Comparison of ENCODE assay signal across 8 cellular contexts in the genomic region with DNA sequence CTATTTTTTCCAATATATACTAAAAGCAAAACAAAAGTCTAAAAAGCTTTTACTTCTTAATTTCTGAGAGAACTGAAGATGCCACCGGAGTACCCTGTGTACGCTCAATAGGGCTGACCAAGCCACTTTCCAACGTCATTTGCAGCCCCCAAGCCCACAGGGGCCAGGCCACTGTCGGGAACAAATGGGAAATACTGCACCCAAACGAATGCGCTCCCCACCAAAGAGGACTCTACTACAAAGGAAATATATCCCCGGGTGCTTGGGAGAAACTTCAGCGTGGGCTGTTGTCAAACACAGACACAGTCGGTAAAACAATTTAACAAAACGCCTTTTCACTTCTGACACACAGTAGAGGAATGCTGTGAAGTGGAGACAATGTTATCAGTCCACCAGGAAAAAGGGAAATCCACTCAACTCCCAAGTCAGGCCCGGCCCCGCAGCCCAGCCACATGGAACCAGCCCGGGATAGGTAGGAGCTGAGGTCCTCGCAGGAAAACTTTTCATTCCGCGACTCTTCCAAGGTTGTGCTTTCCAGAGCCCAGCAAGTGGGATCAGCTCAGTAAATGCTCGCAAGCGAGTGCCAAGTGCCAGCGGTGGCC. TPM values are rescaled to one million over a fixed set of nuclear protein-coding genes. Genes with fewer than 3 reads are reported as not detected.
DNase-seq lines count a peak whose midpoint lies in the region; ATAC-seq and TF ChIP-seq lines count a peak whose summit lies in the region.

No MANE protein-coding gene starts in this region.

- TF ChIP-seq POLR2A in NB4 (IDR thresholded peaks at IDR 0.05; ENCODE audit: extremely low read depth, insufficient read length) = no peak

- CTCF ChIA-PET in CD8-positive, alpha-beta memory T cell (lab: Charles Lee) = no interaction called here

- peaks cover 9 to 15% (median 12%) of the 10 kb centered on the region in 3 donors for H3K4me1 Mint-ChIP-seq in CD8-positive, alpha-beta memory T cell
- H3K4me1 Mint-ChIP-seq in mesothelial cell of epicardium = peaks cover 50% of the 10 kb centered on the region

- H3K36me3 ChIP-seq in CD8-positive, alpha-beta memory T cell (ENCODE audit: insufficient read depth, low read length) = no peaks in the 10 kb centered on the region
- no peaks in the 10 kb centered on the region for H3K36me3 ChIP-seq in duodenal mucosa (ENCODE audit: control insufficient read depth in 1 of 2, insufficient read depth in 2 of 2, low read length in 2 of 2)

- H3K9ac ChIP-seq in duodenal mucosa (ENCODE audit: low read depth in 1 of 2, low read length in 2 of 2) = peak overlapping the region; percentile 20 to 61

- H3K9me3 Mint-ChIP-seq in CD8-positive, alpha-beta memory T cell = peaks cover 0 to 2% (median 0%) of the 10 kb centered on the region in 5 donors
- no peaks in the 10 kb centered on the region for H3K9me3 Mint-ChIP-seq in mesothelial cell of epicardium

- no peak overlapping the region for H3K4me3 ChIP-seq in CD8-positive, alpha-beta memory T cell (ENCODE audit: low read length)
- peak overlapping the region; percentile 59 for H3K4me3 ChIP-seq in NB4 (ENCODE audit: low read depth, low read length)
- H3K4me3 ChIP-seq in duodenal mucosa (ENCODE audit: low read depth in 1 of 2, low read length in 2 of 2) = peak overlapping the region; percentile 77 to 82

- no peaks in the 10 kb centered on the region for H3K4me1 ChIP-seq in CD8-positive, alpha-beta memory T cell (ENCODE audit: insufficient read depth, low read length)
- H3K4me1 ChIP-seq in duodenal mucosa (ENCODE audit: control insufficient read depth in 1 of 2, insufficient read depth in 2 of 2, low read length in 2 of 2) = peaks cover 8 to 31% of the 10 kb centered on the region in 2 donors

- ATAC-seq in HG03571 (IDR thresholded peaks at IDR 0.05; ENCODE audit: unreplicated experiment) = no peak

- H3K36me3 Mint-ChIP-seq in CD8-positive, alpha-beta memory T cell = no peaks in the 10 kb centered on the region
- H3K36me3 Mint-ChIP-seq in mesothelial cell of epicardium = no peaks in the 10 kb centered on the region

- H3K27me3 Mint-ChIP-seq in CD8-positive, alpha-beta memory T cell = peaks cover 36 to 68% of the 10 kb centered on the region in 2 donors
- H3K27me3 Mint-ChIP-seq in mesothelial cell of epicardium (ENCODE audit: low read depth) = no peaks in the 10 kb centered on the region

- POLR2A ChIA-PET in CD8-positive, alpha-beta memory T cell (lab: Charles Lee) = no interaction called here

- H3K4me3 Mint-ChIP-seq in CD8-positive, alpha-beta memory T cell = peak overlapping the region in 6 of 7 donors; percentile 32 to 87 (median 54)
- H3K4me3 Mint-ChIP-seq in mesothelial cell of epicardium = peak overlapping the region; percentile 89

- no peak overlapping the region for H3K27ac ChIP-seq in CD8-positive, alpha-beta memory T cell (ENCODE audit: low read depth, low read length)
- peak overlapping the region; percentile 56 for H3K27ac ChIP-seq in duodenal mucosa (ENCODE audit: low read depth, low read length)

- DNase-seq in CD8-positive, alpha-beta memory T cell = no peak
- DNase-seq in NB4 (ENCODE audit: low read depth) (no peak), mesothelial cell of epicardium (ENCODE audit: low spot score in 2 of 2, unreplicated experiment in 2 of 2) (no peak), germinal center (ENCODE audit: low spot score) (no peak), NOMO-1 (lab: John Stamatoyannopoulos, UW; ENCODE audit: unreplicated experiment in 2 of 2) (no peak), NCI-H1694 treated with DMSO at 0.1 percent for 48 hours (lab: John Stamatoyannopoulos, UW) (no peak)

- no peak for TF ChIP-seq CTCF in NB4 (IDR thresholded peaks at IDR 0.05; ENCODE audit: low read depth, low read length)
- no peak for TF ChIP-seq CTCF in mesothelial cell of epicardium (IDR thresholded peaks at IDR 0.05; ENCODE audit: unreplicated experiment)

- H3K27me3 ChIP-seq in CD8-positive, alpha-beta memory T cell (ENCODE audit: insufficient read depth, low read length, poor library complexity, severe bottlenecking) = peaks cover 11% of the 10 kb centered on the region
- peaks cover 0 to 6% of the 10 kb centered on the region in 2 donors for H3K27me3 ChIP-seq in duodenal mucosa (ENCODE audit: control insufficient read depth in 1 of 2, insufficient read depth in 2 of 2, low read length in 2 of 2)

- no peak overlapping the region for H3K27ac Mint-ChIP-seq in CD8-positive, alpha-beta memory T cell
- peak overlapping the region; percentile 92 for H3K27ac Mint-ChIP-seq in mesothelial cell of epicardium

- H3K9me3 ChIP-seq in CD8-positive, alpha-beta memory T cell (ENCODE audit: low read length) = no peaks in the 10 kb centered on the region
- H3K9me3 ChIP-seq in duodenal mucosa (ENCODE audit: control insufficient read depth in 1 of 2, low read length in 2 of 2) = no peaks in the 10 kb centered on the region

RNA-seq across cellular contexts. Expression of gene PARD3, which starts 1.4 kb away (rescaled TPM):
- under 1 TPM; 0.27 to 0.46 TPM for total RNA-seq in CD8-positive, alpha-beta memory T cell
- polyA plus RNA-seq in CD8-positive, alpha-beta memory T cell = not detected
- total RNA-seq in mesothelial cell of epicardium = 68.6 to 73.4 TPM (median 73.2 TPM) in 3 replicates

Comparison
In these comparisons a context has a peak if more than half of its experiments do, and no peak if none do; other contexts are left out.
1. RNA of gene PARD3, which starts 1.4 kb away (total RNA-seq): 68.6 to 73.4 TPM in mesothelial cell of epicardium; 0.27 to 0.46 TPM in CD8-positive, alpha-beta memory T cell; every median in the first group is over 10 times any median in the second.